ENCODE assay signal across 1 cellular context in the genomic region with DNA sequence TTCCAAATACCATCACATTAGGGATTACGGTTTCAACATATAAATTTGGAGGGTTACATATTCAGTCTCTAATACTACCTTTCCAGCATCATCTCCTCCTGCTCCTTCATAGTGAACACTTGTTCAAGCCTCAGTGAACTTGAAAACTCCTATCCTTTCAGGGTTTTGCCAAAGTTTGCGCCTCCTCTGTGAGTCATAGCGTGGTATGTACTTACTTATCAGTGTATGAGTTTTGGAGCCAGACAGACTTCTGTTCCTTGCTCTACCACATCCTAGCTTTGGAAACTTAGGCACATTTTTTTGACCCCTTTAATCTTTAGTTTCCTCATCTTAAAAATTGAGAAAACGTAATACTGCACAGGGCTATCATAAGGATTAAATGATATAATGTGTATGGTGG.
TF ChIP-seq lines count a peak whose summit lies in the region.

No MANE protein-coding gene starts in this region.

TF ChIP-seq in HCT116, 20 proteins besides CTCF, POLR2A, EP300 and RAD21 (continued from another document):
- TF ChIP-seq REST (IDR thresholded peaks at IDR 0.05; ENCODE audit: low read depth) (no peak), ZFX (IDR thresholded peaks at IDR 0.05) (no peak), ATF3 (IDR thresholded peaks at IDR 0.05) (no peak), SP1 (IDR thresholded peaks at IDR 0.05; ENCODE audit: low read depth) (no peak), TCF7L2 (IDR thresholded peaks at IDR 0.05; ENCODE audit: borderline replicate concordance, extremely low read depth, insufficient read depth, insufficient read length) (no peak), SIN3A (IDR thresholded peaks at IDR 0.05; ENCODE audit: low read depth) (no peak), FOSL1 (IDR thresholded peaks at IDR 0.05; ENCODE audit: low read depth) (no peak), JUND (IDR thresholded peaks at IDR 0.05) (no peak), EZH2phosphoT487 (IDR thresholded peaks at IDR 0.05; ENCODE audit: borderline replicate concordance) (no peak), ZNF274 (IDR thresholded peaks at IDR 0.05; ENCODE audit: low read depth, low read length) (no peak), EGR1 (IDR thresholded peaks at IDR 0.05; ENCODE audit: low read depth) (no peak), MAX (IDR thresholded peaks at IDR 0.05) (no peak)
